1 cellular context compared by ENCODE assay signal in genomic region chr9:136357326-136357725, GRCh38.
TF ChIP-seq lines count a peak whose summit lies in the region.

No MANE protein-coding gene starts in this region.

TF ChIP-seq in K562, 482 proteins besides CTCF, POLR2A, EP300 and RAD21:
- TF ChIP-seq EHMT2 (IDR thresholded peaks at IDR 0.05) (no peak), POLR2G (IDR thresholded peaks at IDR 0.05; ENCODE audit: low read depth, low read length) (0 out of 2 replicates have a peak, but pooled peaks have one; percentile 5), MED1 (CRISPR knock-in tag; IDR thresholded peaks at IDR 0.05; ENCODE audit: borderline replicate concordance) (no peak)
